8 cellular contexts compared by ENCODE assay signal in genomic region chr1:192311281-192311680, GRCh38. TPM values are rescaled to one million over a fixed set of nuclear protein-coding genes. Genes with fewer than 3 reads are reported as not detected.
DNase-seq lines count a peak whose midpoint lies in the region; ATAC-seq and TF ChIP-seq lines count a peak whose summit lies in the region.

No MANE protein-coding gene starts in this region.

- ATAC-seq in HG02885 (IDR thresholded peaks at IDR 0.05; ENCODE audit: poor library complexity, unreplicated experiment), result no peak

- H3K27me3 Mint-ChIP-seq in activated CD4-positive, alpha-beta memory T cell treated with anti-CD3 and anti-CD28 coated beads, Interleukin-2, amount 10 ng/mL, durations not matched to agents 7 days and 5 days, result no peaks in the 10 kb centered on the region

- POLR2A ChIA-PET in activated CD4-positive, alpha-beta memory T cell treated with anti-CD3 and anti-CD28 coated beads, Interleukin-2, amount 10 ng/mL, durations not matched to agents 7 days and 5 days (lab: Charles Lee), result no interaction called here

- H3K36me3 Mint-ChIP-seq in activated CD4-positive, alpha-beta memory T cell treated with anti-CD3 and anti-CD28 coated beads, Interleukin-2, amount 10 ng/mL, durations not matched to agents 7 days and 5 days (ENCODE audit: low read depth), result no peaks in the 10 kb centered on the region

- 0 out of 3 replicates have a peak, but pooled peaks have one; percentile 16 for TF ChIP-seq CTCF in GM12872 (IDR thresholded peaks at IDR 0.05; ENCODE audit: insufficient read depth, low read depth, low read length)

- no peak overlapping the region for H3K4me3 Mint-ChIP-seq in activated CD4-positive, alpha-beta memory T cell treated with anti-CD3 and anti-CD28 coated beads, Interleukin-2, amount 10 ng/mL, durations not matched to agents 7 days and 5 days

- CTCF ChIA-PET in activated CD4-positive, alpha-beta memory T cell treated with anti-CD3 and anti-CD28 coated beads, Interleukin-2, amount 10 ng/mL, durations not matched to agents 7 days and 5 days (lab: Charles Lee), result no interaction called here

- peaks cover 4% of the 10 kb centered on the region for H3K9me3 Mint-ChIP-seq in activated CD4-positive, alpha-beta memory T cell treated with anti-CD3 and anti-CD28 coated beads, Interleukin-2, amount 10 ng/mL, durations not matched to agents 7 days and 5 days

- H3K27ac Mint-ChIP-seq in activated CD4-positive, alpha-beta memory T cell treated with anti-CD3 and anti-CD28 coated beads, Interleukin-2, amount 10 ng/mL, durations not matched to agents 7 days and 5 days, result no peak overlapping the region

- peak; percentile 47 for DNase-seq in NCI-H1105 treated with DMSO at 0.1 percent for 48 hours (lab: John Stamatoyannopoulos, UW)
- peak; percentile 1 for DNase-seq in brain pericyte (ENCODE audit: low read depth, low spot score)
- peak; percentile 32 for DNase-seq in non-pigmented ciliary epithelial cell (ENCODE audit: low read depth)
- DNase-seq in activated T-cell treated with anti-CD3 and anti-CD28 coated beads, Interleukin-2, amount 50 U/mL, for 48 hours, result no peak
- no peak for DNase-seq in nucleus accumbens (lab: John Stamatoyannopoulos, UW)
- DNase-seq in activated CD4-positive, alpha-beta memory T cell treated with anti-CD3 and anti-CD28 coated beads, Interleukin-2, amount 10 ng/mL, durations not matched to agents 7 days and 5 days, result no peak

- no peaks in the 10 kb centered on the region for H3K4me1 Mint-ChIP-seq in activated CD4-positive, alpha-beta memory T cell treated with anti-CD3 and anti-CD28 coated beads, Interleukin-2, amount 10 ng/mL, durations not matched to agents 7 days and 5 days

RNA-seq across cellular contexts. Expression of gene RGS21, which starts 5.5 kb away (rescaled TPM):
- not detected for total RNA-seq in activated CD4-positive, alpha-beta memory T cell treated with anti-CD3 and anti-CD28 coated beads, Interleukin-2, amount 10 ng/mL, durations not matched to agents 7 days and 5 days

Comparison
In these comparisons a context has a peak if more than half of its experiments do, and no peak if none do; other contexts are left out.
1. DNase-seq: peak in NCI-H1105 treated with DMSO at 0.1 percent for 48 hours (single experiment), brain pericyte (single experiment) and non-pigmented ciliary epithelial cell (single experiment); none in activated T-cell treated with anti-CD3 and anti-CD28 coated beads, Interleukin-2, amount 50 U/mL, for 48 hours (0 of 2), nucleus accumbens (0 of 56) and activated CD4-positive, alpha-beta memory T cell treated with anti-CD3 and anti-CD28 coated beads, Interleukin-2, amount 10 ng/mL, durations not matched to agents 7 days and 5 days (single experiment).